ENCODE assay signal across 8 cellular contexts in the genomic region with DNA sequence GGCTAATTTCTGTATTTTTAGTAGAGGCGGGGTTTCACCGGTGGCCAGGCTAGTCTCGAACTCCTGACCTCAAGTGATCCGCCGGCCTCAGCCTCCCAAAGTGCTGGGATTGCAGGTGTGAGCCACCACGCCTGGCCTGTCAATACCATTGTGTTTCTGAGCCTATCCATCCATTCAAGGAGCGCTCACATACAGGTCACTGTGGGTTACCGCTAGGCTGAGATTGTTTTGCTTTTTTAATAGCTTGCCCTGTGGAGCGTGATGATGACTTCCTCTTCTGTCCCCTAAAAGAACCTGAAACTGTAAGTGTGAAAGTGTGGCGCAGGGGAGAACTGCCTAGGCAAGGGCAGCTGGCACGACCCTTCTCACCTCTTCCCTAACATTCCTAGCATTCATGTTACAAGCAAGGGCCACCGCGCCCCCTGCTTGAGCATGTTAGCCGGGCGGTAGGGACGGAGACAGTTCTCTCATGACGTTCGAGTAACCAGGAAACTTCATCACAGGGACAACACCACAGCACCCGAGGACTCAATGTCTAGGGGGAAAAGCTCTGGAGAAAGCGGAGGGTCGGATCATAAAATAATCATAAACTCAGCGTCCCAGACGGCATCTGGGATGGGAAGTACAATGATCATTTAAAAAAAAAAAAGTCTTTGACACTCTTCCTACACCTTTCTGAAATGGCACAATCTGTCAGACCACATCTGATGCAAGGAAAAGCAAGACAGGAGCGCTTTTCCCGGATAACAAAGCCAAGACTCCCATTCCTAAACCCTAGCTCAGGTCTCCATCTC. TPM values are rescaled to one million over a fixed set of nuclear protein-coding genes. Genes with fewer than 3 reads are reported as not detected.
DNase-seq lines count a peak whose midpoint lies in the region; ATAC-seq, FAIRE-seq and TF ChIP-seq lines count a peak whose summit lies in the region.

No MANE protein-coding gene starts in this region.

- H3K4me3 ChIP-seq in A549 (peak overlapping the region; percentile 53), RWPE2 (ENCODE audit: severe bottlenecking) (peak overlapping the region; percentile 48), fibroblast of pulmonary artery (replicated peaks; ENCODE audit: low read depth, low read length) (peak overlapping the region; percentile 60)

- FAIRE-seq in A549 (lab: Jason Lieb, UNC), result no peak

- H3K4me1 ChIP-seq in A549, result no peaks in the 10 kb centered on the region
- peaks cover 6% of the 10 kb centered on the region for H3K4me1 ChIP-seq in RWPE2 (ENCODE audit: insufficient read depth, poor library complexity, severe bottlenecking)

- peak overlapping the region; percentile 83 for H3K4me2 ChIP-seq in A549

- POLR2A ChIA-PET in A549 (lab: Yijun Ruan, JAX), result no interaction called here

- TF ChIP-seq EP300 in A549 (IDR thresholded peaks at IDR 0.05), result no peak

- H3K9me3 ChIP-seq in A549, result no peaks in the 10 kb centered on the region
- no peaks in the 10 kb centered on the region for H3K9me3 ChIP-seq in RWPE2 (ENCODE audit: severe bottlenecking)

- no peaks in the 10 kb centered on the region for H3K36me3 ChIP-seq in RWPE2 (ENCODE audit: low read depth)

- no peak for TF ChIP-seq POLR2A in A549 (IDR thresholded peaks at IDR 0.05; ENCODE audit: low read length)

- DNase-seq in A549 (ENCODE audit: low read depth in 1 of 2, low spot score in 1 of 2) (no peak), RWPE2 (ENCODE audit: low spot score) (no peak), fibroblast of pulmonary artery (ENCODE audit: low read depth) (no peak), retina (peak; percentile 42), anterior cingulate cortex (lab: John Stamatoyannopoulos, UW) (no peak), HPDE6-E6E7 (ENCODE audit: extremely low spot score) (no peak)

- CTCF ChIA-PET in A549 (lab: Yijun Ruan, JAX), result interaction anchor here (0.6 to 1.7 kb wide), 3 partner anchors 21 to 225 kb away, joined by 3 to 7 read pairs (median 5); no protein-coding TSS in a partner anchor

- 90% methylated on average over 25 of the region's 25 CpGs for WGBS in A549 (ENCODE audit: missing lambda C conversion rate)

- no peak for ATAC-seq in A549
- peak; percentile 78 for ATAC-seq in GM18517 (IDR thresholded peaks at IDR 0.05; ENCODE audit: unreplicated experiment)
- ATAC-seq in HG02884 (IDR thresholded peaks at IDR 0.05; ENCODE audit: unreplicated experiment), result peak; percentile 59
- ATAC-seq in RWPE2 (ENCODE audit: low read depth), result peak; percentile 7; the same call in 1 of the 3 replicates

- H3K27me3 ChIP-seq in RWPE2 (ENCODE audit: insufficient read depth, poor library complexity, severe bottlenecking), result no peaks in the 10 kb centered on the region

- TF ChIP-seq CTCF in A549 (IDR thresholded peaks at IDR 0.05) (no peak), RWPE2 (IDR thresholded peaks at IDR 0.05; ENCODE audit: poor library complexity, severe bottlenecking) (no peak), fibroblast of pulmonary artery (IDR thresholded peaks at IDR 0.05; ENCODE audit: low read length, missing control alignments) (no peak)

- no peak for TF ChIP-seq RAD21 in A549 (conservative IDR thresholded peaks at IDR 0.05 in 1 of 2, IDR thresholded peaks at IDR 0.05 in 1 of 2)

- H3K27ac ChIP-seq in A549 (no peak overlapping the region; a peak in 1 of 6 replicates), RWPE2 (ENCODE audit: poor library complexity, severe bottlenecking) (no peak overlapping the region)

TF ChIP-seq in A549, 52 proteins besides CTCF, POLR2A, EP300 and RAD21:
- no peak for TF ChIP-seq HDAC2 (IDR thresholded peaks at IDR 0.05)
- no peak for TF ChIP-seq HEYL (CRISPR knock-in tag; IDR thresholded peaks at IDR 0.05)
- TF ChIP-seq SMC3 (IDR thresholded peaks at IDR 0.05), result no peak
- TF ChIP-seq, protein P1, sequence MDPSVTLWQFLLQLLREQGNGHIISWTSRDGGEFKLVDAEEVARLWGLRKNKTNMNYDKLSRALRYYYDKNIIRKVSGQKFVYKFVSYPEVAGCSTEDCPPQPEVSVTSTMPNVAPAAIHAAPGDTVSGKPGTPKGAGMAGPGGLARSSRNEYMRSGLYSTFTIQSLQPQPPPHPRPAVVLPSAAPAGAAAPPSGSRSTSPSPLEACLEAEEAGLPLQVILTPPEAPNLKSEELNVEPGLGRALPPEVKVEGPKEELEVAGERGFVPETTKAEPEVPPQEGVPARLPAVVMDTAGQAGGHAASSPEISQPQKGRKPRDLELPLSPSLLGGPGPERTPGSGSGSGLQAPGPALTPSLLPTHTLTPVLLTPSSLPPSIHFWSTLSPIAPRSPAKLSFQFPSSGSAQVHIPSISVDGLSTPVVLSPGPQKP (IDR thresholded peaks at IDR 0.05; ENCODE audit: low read depth, low read length), result no peak
- TF ChIP-seq CBX8 (IDR thresholded peaks at IDR 0.05), result no peak
- TF ChIP-seq TP53 (CRISPR knock-in tag; IDR thresholded peaks at IDR 0.05), result no peak
- TF ChIP-seq TFCP2L1 (CRISPR knock-in tag; IDR thresholded peaks at IDR 0.05), result no peak
- no peak for TF ChIP-seq CHD2 (IDR thresholded peaks at IDR 0.05; ENCODE audit: low read length, partially characterized antibody)
- no peak for TF ChIP-seq SREBF2 (IDR thresholded peaks at IDR 0.05)
- TF ChIP-seq HOXB13 (CRISPR knock-in tag; IDR thresholded peaks at IDR 0.05; ENCODE audit: low read depth), result no peak
- TF ChIP-seq KDM1A (IDR thresholded peaks at IDR 0.05; ENCODE audit: low read depth), result no peak
- TF ChIP-seq, protein P2, sequence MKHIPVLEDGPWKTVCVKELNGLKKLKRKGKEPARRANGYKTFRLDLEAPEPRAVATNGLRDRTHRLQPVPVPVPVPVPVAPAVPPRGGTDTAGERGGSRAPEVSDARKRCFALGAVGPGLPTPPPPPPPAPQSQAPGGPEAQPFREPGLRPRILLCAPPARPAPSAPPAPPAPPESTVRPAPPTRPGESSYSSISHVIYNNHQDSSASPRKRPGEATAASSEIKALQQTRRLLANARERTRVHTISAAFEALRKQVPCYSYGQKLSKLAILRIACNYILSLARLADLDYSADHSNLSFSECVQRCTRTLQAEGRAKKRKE (CRISPR knock-in tag; IDR thresholded peaks at IDR 0.05; ENCODE audit: low read depth), result no peak
- TF ChIP-seq ZC3H11A (IDR thresholded peaks at IDR 0.05), result no peak
- no peak for TF ChIP-seq HOXA7 (CRISPR knock-in tag; IDR thresholded peaks at IDR 0.05)
- TF ChIP-seq, protein P3, sequence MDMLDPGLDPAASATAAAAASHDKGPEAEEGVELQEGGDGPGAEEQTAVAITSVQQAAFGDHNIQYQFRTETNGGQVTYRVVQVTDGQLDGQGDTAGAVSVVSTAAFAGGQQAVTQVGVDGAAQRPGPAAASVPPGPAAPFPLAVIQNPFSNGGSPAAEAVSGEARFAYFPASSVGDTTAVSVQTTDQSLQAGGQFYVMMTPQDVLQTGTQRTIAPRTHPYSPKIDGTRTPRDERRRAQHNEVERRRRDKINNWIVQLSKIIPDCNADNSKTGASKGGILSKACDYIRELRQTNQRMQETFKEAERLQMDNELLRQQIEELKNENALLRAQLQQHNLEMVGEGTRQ (IDR thresholded peaks at IDR 0.05), result no peak
- no peak for TF ChIP-seq RARB (CRISPR knock-in tag; IDR thresholded peaks at IDR 0.05)
- no peak for TF ChIP-seq MAZ (IDR thresholded peaks at IDR 0.05; ENCODE audit: borderline replicate concordance, low read depth, low read length)
- TF ChIP-seq FOSB (CRISPR knock-in tag; IDR thresholded peaks at IDR 0.05), result no peak
- TF ChIP-seq, protein P4, sequence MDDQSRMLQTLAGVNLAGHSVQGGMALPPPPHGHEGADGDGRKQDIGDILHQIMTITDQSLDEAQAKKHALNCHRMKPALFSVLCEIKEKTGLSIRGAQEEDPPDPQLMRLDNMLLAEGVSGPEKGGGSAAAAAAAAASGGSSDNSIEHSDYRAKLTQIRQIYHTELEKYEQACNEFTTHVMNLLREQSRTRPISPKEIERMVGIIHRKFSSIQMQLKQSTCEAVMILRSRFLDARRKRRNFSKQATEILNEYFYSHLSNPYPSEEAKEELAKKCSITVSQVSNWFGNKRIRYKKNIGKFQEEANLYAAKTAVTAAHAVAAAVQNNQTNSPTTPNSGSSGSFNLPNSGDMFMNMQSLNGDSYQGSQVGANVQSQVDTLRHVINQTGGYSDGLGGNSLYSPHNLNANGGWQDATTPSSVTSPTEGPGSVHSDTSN (IDR thresholded peaks at IDR 0.05), result no peak

RNA-seq across cellular contexts. Expression of a gene that starts 0.8 kb away (rescaled TPM):
- polyA plus RNA-seq in A549 (2011; rRNA removed) (0.72 and 0.91 TPM in 2 replicates), A549 (2017; fragmentation: RNase III; extraction: RNeasy Plus Mini Kit Qiagen cat#74134 plus additional on column Dnase treatment) (0.06 to 0.15 TPM (median 0.14 TPM) in 3 replicates)
- polyA plus RNA-seq in A549 (2012; cell fraction: cytosol; rRNA removed), result 0.01 TPM in 1 of 2 replicates, not detected in the other
- 0.02 TPM in 1 of 2 replicates, not detected in the other for polyA plus RNA-seq in A549 (2012; cell fraction: nucleus; rRNA removed)
- polyA minus RNA-seq in A549 (2011; rRNA and poly(A)+ RNA removed), result 0.78 and 0.95 TPM in 2 replicates

Comparison
In these comparisons a context has a peak if more than half of its experiments do, and no peak if none do; other contexts are left out.
1. ATAC-seq: peak in GM18517 (single experiment), HG02884 (single experiment) and RWPE2 (single experiment); none in A549 (0 of 2).
2. Peak in every context shown above with its lines, with median percentiles within 50 percentile points of each other: H3K4me3 ChIP-seq.